Comparison of ENCODE assay signal across 1 cellular context in genomic region chr10:114043532-114044250, GRCh38.
TF ChIP-seq lines count a peak whose summit lies in the region.

Gene ADRB1 (plus strand): TSS chr10:114043866. CDS start chr10:114044133, 267 bp downstream.

TF ChIP-seq in HEK293, 187 proteins besides CTCF, POLR2A, EP300 and RAD21 (continued from another document):
- TF ChIP-seq ZNF513 (tag by site-specific recombination; IDR thresholded peaks at IDR 0.05) (no peak; the same call in 1 of the 2 replicates), ZBTB6 (tag by site-specific recombination; IDR thresholded peaks at IDR 0.05) (peak; percentile 17), ZNF518A (tag by site-specific recombination; conservative IDR thresholded peaks at IDR 0.05; ENCODE audit: low read depth) (no peak), ZNF48 (tag by site-specific recombination; IDR thresholded peaks at IDR 0.05) (no peak), ZNF112 (tag by site-specific recombination; IDR thresholded peaks at IDR 0.05) (no peak), MEIS1 (CRISPR knock-in tag; IDR thresholded peaks at IDR 0.05; ENCODE audit: borderline replicate concordance) (no peak), ZSCAN18 (tag by site-specific recombination; IDR thresholded peaks at IDR 0.05) (no peak), ZNF23 (tag by site-specific recombination; IDR thresholded peaks at IDR 0.05; ENCODE audit: borderline replicate concordance) (no peak), ZNF155 (tag by site-specific recombination; IDR thresholded peaks at IDR 0.05) (no peak), GLIS1 (tag by site-specific recombination; IDR thresholded peaks at IDR 0.05) (peak; percentile 44), ZNF391 (tag by site-specific recombination; IDR thresholded peaks at IDR 0.05; ENCODE audit: borderline replicate concordance, low read depth) (no peak), PBX3 (CRISPR knock-in tag; IDR thresholded peaks at IDR 0.05) (no peak), ZBTB11 (tag by site-specific recombination; conservative IDR thresholded peaks at IDR 0.05; ENCODE audit: low read depth) (no peak), ZSCAN16 (tag by site-specific recombination; IDR thresholded peaks at IDR 0.05) (no peak), ZNF704 (tag by site-specific recombination; IDR thresholded peaks at IDR 0.05) (no peak), ZNF747 (tag by site-specific recombination; IDR thresholded peaks at IDR 0.05) (no peak), ZNF2 (tag by site-specific recombination; IDR thresholded peaks at IDR 0.05) (no peak)
